ENCODE assay signal across 26 cellular contexts in genomic region chr4:42132099-42132498, GRCh38. TPM values are rescaled to one million over a fixed set of nuclear protein-coding genes. Genes with fewer than 3 reads are reported as not detected.
"Had no signal": no experiment of that assay in that cellular context is flagged by ENCODE, and none has a peak within 500 bp of the region (broad histone marks: within the 10 kb centered on the region; RNA-seq: fewer than 3 reads in every experiment).

No MANE protein-coding gene starts in this region.

- H3K9me3 Mint-ChIP-seq: stimulated activated effector memory CD8-positive, alpha-beta T cell treated with anti-CD3 and anti-CD28 coated beads, Interleukin-12 subunit alpha, Interleukin-12 subunit beta, amount 100 ng/mL, for 72 hours had no signal

- H3K27me3 ChIP-seq: esophagus squamous epithelium, left lung, sigmoid colon, stomach, thyroid gland had no signal

- H3K27ac Mint-ChIP-seq: naive thymus-derived CD4-positive, alpha-beta T cell; nephron; stimulated activated effector memory CD8-positive, alpha-beta T cell treated with anti-CD3 and anti-CD28 coated beads, Interleukin-12 subunit alpha, Interleukin-12 subunit beta, amount 100 ng/mL, for 72 hours had no signal

- H3K36me3 Mint-ChIP-seq: naive thymus-derived CD4-positive, alpha-beta T cell; stimulated activated effector memory CD8-positive, alpha-beta T cell treated with anti-CD3 and anti-CD28 coated beads, Interleukin-12 subunit alpha, Interleukin-12 subunit beta, amount 100 ng/mL, for 72 hours had no signal

- H3K36me3 ChIP-seq: esophagus squamous epithelium, gastrocnemius medialis, left lung, prostate gland, sigmoid colon, stomach, thyroid gland had no signal

- DNase-seq: dermis blood vessel endothelial cell; effector memory CD4-positive, alpha-beta T cell; erythroblast; esophagus squamous epithelium; gastrocnemius medialis; head of caudate nucleus; left cardiac atrium; left lung; mesenchymal stem cell; midbrain; naive thymus-derived CD4-positive, alpha-beta T cell; nucleus accumbens; right cardiac atrium; sigmoid colon; stimulated activated CD4-positive, alpha-beta T cell treated with anti-CD3 and anti-CD28 coated beads, Interleukin-2, amount 100 ng/mL, for 24 hours; stimulated activated CD4-positive, alpha-beta T cell treated with anti-CD3 and anti-CD28 coated beads, Interleukin-4, amount 100 ng/mL, for 24 hours; stimulated activated naive CD4-positive, alpha-beta T cell treated with Interleukin-2 at 50 U/mL for 16 hours; stomach; thyroid gland; trophoblast cell had no signal

- H3K4me1 ChIP-seq: esophagus squamous epithelium, gastrocnemius medialis, left lung, prostate gland, sigmoid colon, stomach, thyroid gland had no signal

- H3K4me3 Mint-ChIP-seq: naive thymus-derived CD4-positive, alpha-beta T cell; nephron; stimulated activated effector memory CD8-positive, alpha-beta T cell treated with anti-CD3 and anti-CD28 coated beads, Interleukin-12 subunit alpha, Interleukin-12 subunit beta, amount 100 ng/mL, for 72 hours had no signal

- H3K4me3 ChIP-seq: coronary artery, esophagus squamous epithelium, gastrocnemius medialis, left lung, prostate gland, sigmoid colon, stomach, thyroid gland had no signal

- ATAC-seq: gastrocnemius medialis; left cardiac atrium; left lung; naive thymus-derived CD4-positive, alpha-beta T cell; right cardiac atrium; stimulated activated effector memory CD8-positive, alpha-beta T cell treated with anti-CD3 and anti-CD28 coated beads, Interleukin-12 subunit alpha, Interleukin-12 subunit beta, amount 100 ng/mL, for 72 hours had no signal

- H3K27ac ChIP-seq: coronary artery, esophagus squamous epithelium, gastrocnemius medialis, left lung, prostate gland, sigmoid colon, stomach, thyroid gland had no signal

- H3K4me1 Mint-ChIP-seq: naive thymus-derived CD4-positive, alpha-beta T cell; nephron; stimulated activated effector memory CD8-positive, alpha-beta T cell treated with anti-CD3 and anti-CD28 coated beads, Interleukin-12 subunit alpha, Interleukin-12 subunit beta, amount 100 ng/mL, for 72 hours had no signal

RNA-seq across cellular contexts. Expression of gene BEND4, which starts 20.4 kb away (rescaled TPM):
- total RNA-seq: gastrocnemius medialis, lower leg skin, osteocyte had no signal
- polyA plus RNA-seq: naive thymus-derived CD4-positive, alpha-beta T cell had no signal
